ENCODE assay signal across 8 cellular contexts in genomic region chr13:60396783-60397692, GRCh38. TPM values are rescaled to one million over a fixed set of nuclear protein-coding genes. Genes with fewer than 3 reads are reported as not detected.
DNase-seq lines count a peak whose midpoint lies in the region; ATAC-seq and TF ChIP-seq lines count a peak whose summit lies in the region.

Gene TDRD3 (plus strand): TSS chr13:60397220. CDS start chr13:60397365, 145 bp downstream.

- POLR2A ChIA-PET in CD8-positive, alpha-beta T cell (lab: Charles Lee), result interaction anchor here (0.6 to 1.4 kb wide), 3 partner anchors 8 to 1006 kb away, joined by 3 read pairs; no protein-coding TSS in a partner anchor
- POLR2A ChIA-PET in activated CD8-positive, alpha-beta T cell treated with anti-CD3 and anti-CD28 coated beads for 36 hours (lab: Charles Lee), result interaction anchor here (0.6 to 2.2 kb wide), 8 partner anchors 11 to 233 kb away, joined by 3 to 7 read pairs (median 4); partner anchors contain the start of gene DIAPH3

- H3K27me3 ChIP-seq in CD8-positive, alpha-beta T cell (ENCODE audit: insufficient read depth, low read length), result no peaks in the 10 kb centered on the region
- no peaks in the 10 kb centered on the region for H3K27me3 ChIP-seq in lower lobe of right lung (ENCODE audit: low read depth)

- peaks cover 42% of the 10 kb centered on the region for H3K4me1 Mint-ChIP-seq in CD8-positive, alpha-beta T cell (ENCODE audit: low read depth)
- peaks cover 36% of the 10 kb centered on the region for H3K4me1 Mint-ChIP-seq in activated CD8-positive, alpha-beta T cell treated with anti-CD3 and anti-CD28 coated beads for 36 hours (ENCODE audit: low read depth)

- H3K27ac Mint-ChIP-seq in CD8-positive, alpha-beta T cell, result peak within 1 kb of the TSS; percentile 96
- H3K27ac Mint-ChIP-seq in activated CD8-positive, alpha-beta T cell treated with anti-CD3 and anti-CD28 coated beads for 36 hours, result peak within 1 kb of the TSS; percentile 99

- H3K27ac ChIP-seq in CD8-positive, alpha-beta T cell (ENCODE audit: low read depth, low read length), result peak within 1 kb of the TSS; percentile 82
- H3K27ac ChIP-seq in lower lobe of right lung, result peak within 1 kb of the TSS; percentile 95

- intact Hi-C loops in CD8-positive, alpha-beta T cell (cut with DNase I, micrococcal nuclease), result loop anchor here (1.0 to 5.0 kb wide), 6 partner anchors 30 to 1006 kb away; no protein-coding TSS in a partner anchor
- intact Hi-C loops in activated CD8-positive, alpha-beta T cell treated with anti-CD3 and anti-CD28 coated beads for 36 hours (cut with micrococcal nuclease), result loop anchor here (2.0 to 5.0 kb wide), 2 partner anchors 35 to 234 kb away; partner anchors contain the start of gene DIAPH3
- intact Hi-C loops in lower lobe of right lung (cut with DNase I), result no loop called here

- peak; percentile 63 for TF ChIP-seq CTCF in CD8-positive, alpha-beta T cell (IDR thresholded peaks at IDR 0.05)
- TF ChIP-seq CTCF in activated CD8-positive, alpha-beta T cell treated with anti-CD3 and anti-CD28 coated beads for 36 hours (IDR thresholded peaks at IDR 0.05), result peak; percentile 62
- peak; percentile 85 for TF ChIP-seq CTCF in lower lobe of right lung (IDR thresholded peaks at IDR 0.05)

- H3K4me3 ChIP-seq in CD8-positive, alpha-beta T cell (ENCODE audit: low read depth, low read length), result peak within 1 kb of the TSS; percentile 88
- H3K4me3 ChIP-seq in lower lobe of right lung, result peak within 1 kb of the TSS; percentile 72

- peaks cover 24% of the 10 kb centered on the region for H3K4me1 ChIP-seq in CD8-positive, alpha-beta T cell (ENCODE audit: insufficient read depth, low read length)
- peaks cover 29% of the 10 kb centered on the region for H3K4me1 ChIP-seq in lower lobe of right lung

- no peaks in the 10 kb centered on the region for H3K9me3 ChIP-seq in CD8-positive, alpha-beta T cell (ENCODE audit: low read length)
- H3K9me3 ChIP-seq in lower lobe of right lung, result no peaks in the 10 kb centered on the region

- peak; percentile 70 for ATAC-seq in CD8-positive, alpha-beta T cell
- peak; percentile 53 for ATAC-seq in GM19397 (IDR thresholded peaks at IDR 0.05; ENCODE audit: unreplicated experiment)
- peak; percentile 46 for ATAC-seq in HG03565 (IDR thresholded peaks at IDR 0.05; ENCODE audit: unreplicated experiment)
- peak; percentile 78 for ATAC-seq in activated CD8-positive, alpha-beta T cell treated with anti-CD3 and anti-CD28 coated beads for 36 hours
- ATAC-seq in lower lobe of right lung, result peak; percentile 89 to 91

- peaks cover 9% of the 10 kb centered on the region for H3K36me3 Mint-ChIP-seq in CD8-positive, alpha-beta T cell
- H3K36me3 Mint-ChIP-seq in activated CD8-positive, alpha-beta T cell treated with anti-CD3 and anti-CD28 coated beads for 36 hours (ENCODE audit: low read depth), result peaks cover 1% of the 10 kb centered on the region

- CTCF ChIA-PET in CD8-positive, alpha-beta T cell (lab: Charles Lee), result interaction anchor here (1.0 to 1.4 kb wide), 8 partner anchors 10 to 38 kb away, joined by 3 to 6 read pairs (median 4); no protein-coding TSS in a partner anchor
- CTCF ChIA-PET in activated CD8-positive, alpha-beta T cell treated with anti-CD3 and anti-CD28 coated beads for 36 hours (lab: Charles Lee), result interaction anchor here (1.4 to 2.6 kb wide), 6 partner anchors 7 to 34 kb away, joined by 3 to 15 read pairs (median 6); no protein-coding TSS in a partner anchor

- no peaks in the 10 kb centered on the region for H3K36me3 ChIP-seq in CD8-positive, alpha-beta T cell (ENCODE audit: insufficient read depth, low read length)
- H3K36me3 ChIP-seq in lower lobe of right lung, result no peaks in the 10 kb centered on the region

- DNase-seq in CD8-positive, alpha-beta T cell, result peak; percentile 55 to 85 (median 71)
- DNase-seq in NCI-H82 (lab: John Stamatoyannopoulos, UW), result peak; percentile 95
- DNase-seq in activated CD8-positive, alpha-beta T cell treated with anti-CD3 and anti-CD28 coated beads for 36 hours, result peak; percentile 91
- DNase-seq in ecto neural progenitor cell (ENCODE audit: low spot score), result peak; percentile 89
- peak; percentile 88 for DNase-seq in lower lobe of right lung
- DNase-seq in stimulated activated CD4-positive, alpha-beta T cell treated with anti-CD3 and anti-CD28 coated beads, TNF-alpha, amount 100 ng/mL, for 24 hours (ENCODE audit: low read depth in 3 of 3), result peak; percentile 58 to 73 (median 63)

- H3K27me3 Mint-ChIP-seq in CD8-positive, alpha-beta T cell (ENCODE audit: low read depth), result no peaks in the 10 kb centered on the region
- H3K27me3 Mint-ChIP-seq in activated CD8-positive, alpha-beta T cell treated with anti-CD3 and anti-CD28 coated beads for 36 hours, result no peaks in the 10 kb centered on the region

- no peaks in the 10 kb centered on the region for H3K9me3 Mint-ChIP-seq in CD8-positive, alpha-beta T cell
- H3K9me3 Mint-ChIP-seq in activated CD8-positive, alpha-beta T cell treated with anti-CD3 and anti-CD28 coated beads for 36 hours, result no peaks in the 10 kb centered on the region

- H3K4me3 Mint-ChIP-seq in CD8-positive, alpha-beta T cell, result peak within 1 kb of the TSS; percentile 94
- H3K4me3 Mint-ChIP-seq in activated CD8-positive, alpha-beta T cell treated with anti-CD3 and anti-CD28 coated beads for 36 hours, result peak within 1 kb of the TSS; percentile 96

RNA-seq across cellular contexts. Expression of gene TDRD3, which starts in this region (rescaled TPM):
- total RNA-seq in CD8-positive, alpha-beta T cell, result 10 to 100 TPM; 22.1 to 22.4 TPM
- total RNA-seq in activated CD8-positive, alpha-beta T cell treated with anti-CD3 and anti-CD28 coated beads for 36 hours, result 10 to 100 TPM; 17.1 to 19.0 TPM
- 27.0 TPM for total RNA-seq in lower lobe of right lung

Comparison
In these comparisons a context has a peak if more than half of its experiments do, and no peak if none do; other contexts are left out.
1. Peak in every context shown above with its lines: DNase-seq, ATAC-seq, H3K4me3 ChIP-seq and H3K27ac ChIP-seq.